In the genomic region with DNA sequence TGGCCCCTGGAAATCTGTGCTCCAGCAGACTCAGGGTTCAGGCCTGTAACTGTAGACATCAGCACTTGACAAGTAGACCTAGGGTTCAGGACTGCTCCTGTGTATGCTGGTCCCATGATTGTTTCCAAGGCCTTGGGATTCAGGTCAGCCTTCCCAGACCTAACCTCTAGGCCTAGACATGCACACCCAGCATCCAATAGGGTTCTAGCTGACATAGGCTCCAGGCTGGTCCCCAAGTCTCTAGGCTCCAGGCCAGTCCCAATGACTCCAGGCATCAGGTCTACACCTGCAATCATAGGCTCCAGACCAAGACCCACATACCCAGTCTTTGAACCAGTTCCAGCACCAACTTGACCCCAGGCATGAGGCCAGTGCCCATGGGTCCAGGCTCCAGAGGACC, we compare ENCODE assay signal across 20 cellular contexts.
"Had no signal": no experiment of that assay in that cellular context is flagged by ENCODE, and none has a peak within 500 bp of the region (broad histone marks: within the 10 kb centered on the region; RNA-seq: fewer than 3 reads in every experiment).

No MANE protein-coding gene starts in this region.

- H3K27ac ChIP-seq: KMS-11, RWPE1 had no signal

- ATAC-seq: K562, Panc1, SK-N-SH treated with all-trans-retinoic acid at 6 μM for 48 hours had no signal

- DNase-seq: Kasumi-1, MM.1S, NCI-H1092 treated with DMSO at 0.1 percent for 48 hours, NCI-H1436, NCI-H187, NCI-H2029, NCI-H2081 treated with DMSO at 0.1 percent for 48 hours, NCI-H2171, NCI-H226, NCI-H446, NCI-H510A, NCI-H524 treated with DMSO at 0.1 percent for 48 hours, NCI-H69, NCI-H774, SHP77 had no signal

- H3K4me2 ChIP-seq: KMS-11 had no signal

- H3K4me3 ChIP-seq: K562 had no signal

- H3K9ac ChIP-seq: KMS-11 had no signal
